In the genomic region with DNA sequence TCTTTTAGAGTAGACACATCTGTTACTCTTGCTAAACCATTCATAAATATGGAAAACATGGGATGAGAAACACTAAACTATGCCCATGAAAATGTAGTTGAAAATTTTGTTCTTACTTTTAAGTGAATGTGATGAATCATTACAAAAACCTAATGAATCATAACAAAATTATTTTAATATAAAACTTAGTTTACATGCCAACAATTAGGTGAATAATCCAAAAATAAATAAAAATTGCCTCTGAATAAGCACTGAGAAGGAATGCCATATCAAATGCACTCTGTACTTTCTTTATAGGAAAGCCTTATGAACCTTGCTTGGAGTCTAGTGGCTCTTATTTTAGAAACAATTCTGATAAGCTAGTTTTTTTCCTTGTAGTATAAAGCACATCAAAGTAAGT, we compare ENCODE assay signal across 28 cellular contexts.
DNase-seq lines count a peak whose midpoint lies in the region; FAIRE-seq and TF ChIP-seq lines count a peak whose summit lies in the region.
"Had no signal": no experiment of that assay in that cellular context is flagged by ENCODE, and none has a peak within 500 bp of the region (broad histone marks: within the 10 kb centered on the region; RNA-seq: fewer than 3 reads in every experiment).

No MANE protein-coding gene starts in this region.

- intact Hi-C loops in MCF 10A (cut with micrococcal nuclease), result no loop called here
- intact Hi-C loops in breast epithelium (cut with DNase I; ENCODE audit: low total_unique reads), result no loop called here

- TF ChIP-seq POLR2A in breast epithelium (IDR thresholded peaks at IDR 0.05), result no peak

- BruUV-seq in MCF 10A (replicated peaks; lab: Mats Ljungman, UMichigan), result no TSS peak

- peak; percentile 11 for DNase-seq in MCF 10A (ENCODE audit: unreplicated experiment)
- DNase-seq in breast epithelium (ENCODE audit: low spot score in 2 of 2), result no peak
- peak; percentile 22 for DNase-seq in HS-5 (ENCODE audit: low read depth)
- peak; percentile 23 for DNase-seq in bronchial epithelial cell (ENCODE audit: low read depth)
- DNase-seq in osteocyte (ENCODE audit: extremely low spot score, unreplicated experiment), result no peak
- no peak for DNase-seq in immature natural killer cell
- DNase-seq in NOMO-1 (lab: John Stamatoyannopoulos, UW; ENCODE audit: unreplicated experiment in 2 of 2), result no peak
- DNase-seq in NK-92 treated with Interleukin-12 subunit alpha and Interleukin-12 subunit beta, amount 100 ng/mL, for 24 hours (lab: John Stamatoyannopoulos, UW), result no peak
- DNase-seq: activated B cell treated with CpG ODN at 0.5 μM for 24 hours; activated CD4-positive, alpha-beta T cell treated with anti-CD3 and anti-CD28 coated beads, Interleukin-2, amount 50 U/mL, for 4 hours; activated CD8-positive, alpha-beta memory T cell treated with anti-CD3 and anti-CD28 coated beads, Interleukin-2, amount 50 U/mL, for 4 hours; C1 segment of cervical spinal cord; Calu3; KG1; NCI-H1048; NCI-H1930; NCI-H446; right lobe of liver; stimulated activated CD4-positive, alpha-beta T cell treated with anti-CD3 and anti-CD28 coated beads, Interleukin-15, amount 100 ng/mL, for 24 hours; T-helper 9 cell; upper lobe of left lung had no signal

- no peak for TF ChIP-seq CTCF in MCF 10A (IDR thresholded peaks at IDR 0.05; ENCODE audit: unreplicated experiment)
- no peak for TF ChIP-seq CTCF in breast epithelium (IDR thresholded peaks at IDR 0.05)
- no peak for TF ChIP-seq CTCF in bronchial epithelial cell (IDR thresholded peaks at IDR 0.05; ENCODE audit: insufficient read depth, low read length, severe bottlenecking)
- TF ChIP-seq CTCF in osteocyte (IDR thresholded peaks at IDR 0.05), result no peak

- H3K27ac Mint-ChIP-seq in MCF 10A (ENCODE audit: low read depth, unreplicated experiment), result no peak overlapping the region
- H3K27ac Mint-ChIP-seq in osteocyte (ENCODE audit: unreplicated experiment), result peak overlapping the region; percentile 18
- H3K27ac Mint-ChIP-seq in immature natural killer cell, result no peak overlapping the region
- H3K27ac Mint-ChIP-seq: activated B cell treated with CpG ODN at 0.5 μM for 24 hours; activated naive CD8-positive, alpha-beta T cell; activated T-helper 2 cell treated with anti-CD3 and anti-CD28 coated beads, Interferon-gamma antibody, Interleukin-2, Interleukin-4, amounts not matched to agents 10 μg/mL and 5 μg/mL and 100 μg/mL, durations not matched to agents 14 hours and 24 hours and 36 hours had no signal

- no peak overlapping the region for H3K4me3 Mint-ChIP-seq in MCF 10A (ENCODE audit: unreplicated experiment)
- H3K4me3 Mint-ChIP-seq in osteocyte (ENCODE audit: unreplicated experiment), result no peak overlapping the region
- no peak overlapping the region for H3K4me3 Mint-ChIP-seq in immature natural killer cell
- H3K4me3 Mint-ChIP-seq: activated B cell treated with CpG ODN at 0.5 μM for 24 hours; activated naive CD8-positive, alpha-beta T cell; natural killer cell treated with Interleukin-12 subunit alpha and Interleukin-12 subunit beta and Interleukin-15 and Interleukin-18, amount 100 ng/mL, for 72 hours had no signal

- POLR2A ChIA-PET in MCF 10A (lab: Yijun Ruan, JAX), result interaction anchor here (0.6 to 1.3 kb wide), 3 partner anchors 21 to 502 kb away, joined by 3 read pairs; no protein-coding TSS in a partner anchor

- no peaks in the 10 kb centered on the region for H3K9me3 ChIP-seq in breast epithelium
- H3K9me3 ChIP-seq: right lobe of liver, upper lobe of left lung had no signal

- H3K27me3 Mint-ChIP-seq in MCF 10A (ENCODE audit: insufficient read depth, unreplicated experiment) (no peaks in the 10 kb centered on the region), osteocyte (ENCODE audit: unreplicated experiment) (no peaks in the 10 kb centered on the region), immature natural killer cell (ENCODE audit: low read depth in 3 of 3) (peaks cover 0 to 4% (median 0%) of the 10 kb centered on the region in 3 donors)
- H3K27me3 Mint-ChIP-seq: activated B cell treated with CpG ODN at 0.5 μM for 24 hours; activated naive CD8-positive, alpha-beta T cell; natural killer cell treated with Interleukin-12 subunit alpha and Interleukin-12 subunit beta and Interleukin-15 and Interleukin-18, amount 100 ng/mL, for 72 hours had no signal

- no peaks in the 10 kb centered on the region for H3K9me3 Mint-ChIP-seq in MCF 10A (ENCODE audit: unreplicated experiment)
- H3K9me3 Mint-ChIP-seq in osteocyte (ENCODE audit: unreplicated experiment), result peaks cover 5% of the 10 kb centered on the region
- no peaks in the 10 kb centered on the region for H3K9me3 Mint-ChIP-seq in immature natural killer cell
- H3K9me3 Mint-ChIP-seq: activated B cell treated with CpG ODN at 0.5 μM for 24 hours; activated T-helper 2 cell treated with anti-CD3 and anti-CD28 coated beads, Interferon-gamma antibody, Interleukin-2, Interleukin-4, amounts not matched to agents 10 μg/mL and 5 μg/mL and 100 μg/mL, durations not matched to agents 14 hours and 24 hours and 36 hours; natural killer cell treated with Interleukin-12 subunit alpha and Interleukin-12 subunit beta and Interleukin-15 and Interleukin-18, amount 100 ng/mL, for 72 hours had no signal

- no peaks in the 10 kb centered on the region for H3K4me1 ChIP-seq in breast epithelium
- H3K4me1 ChIP-seq: parathyroid adenoma, right lobe of liver, upper lobe of left lung had no signal

- FAIRE-seq in bronchial epithelial cell (lab: Jason Lieb, UNC), result no peak
- FAIRE-seq: H1 had no signal

- H3K27me3 ChIP-seq in breast epithelium, result no peaks in the 10 kb centered on the region
- no peaks in the 10 kb centered on the region for H3K27me3 ChIP-seq in bronchial epithelial cell (ENCODE audit: control insufficient read depth, insufficient read depth, low read length)
- H3K27me3 ChIP-seq: right lobe of liver, upper lobe of left lung had no signal

- peaks cover 16% of the 10 kb centered on the region for H3K4me1 Mint-ChIP-seq in MCF 10A (ENCODE audit: insufficient read depth, unreplicated experiment)
- peaks cover 33% of the 10 kb centered on the region for H3K4me1 Mint-ChIP-seq in osteocyte (ENCODE audit: unreplicated experiment)
- peaks cover 7 to 13% of the 10 kb centered on the region in 2 donors for H3K4me1 Mint-ChIP-seq in immature natural killer cell
- H3K4me1 Mint-ChIP-seq: activated B cell treated with CpG ODN at 0.5 μM for 24 hours had no signal

- no peak overlapping the region for H3K4me3 ChIP-seq in breast epithelium
- no peak overlapping the region for H3K4me3 ChIP-seq in bronchial epithelial cell (ENCODE audit: low read depth, low read length)
- H3K4me3 ChIP-seq: coronary artery, right lobe of liver, upper lobe of left lung had no signal

- CTCF ChIA-PET in MCF 10A (lab: Yijun Ruan, JAX), result no interaction called here

- no peaks in the 10 kb centered on the region for H3K36me3 Mint-ChIP-seq in MCF 10A (ENCODE audit: insufficient read depth, unreplicated experiment)
- H3K36me3 Mint-ChIP-seq in osteocyte (ENCODE audit: unreplicated experiment), result peaks cover 3% of the 10 kb centered on the region
- H3K36me3 Mint-ChIP-seq in immature natural killer cell, result peaks cover 0 to 7% (median 3%) of the 10 kb centered on the region in 3 donors
- H3K36me3 Mint-ChIP-seq: natural killer cell treated with Interleukin-12 subunit alpha and Interleukin-12 subunit beta and Interleukin-15 and Interleukin-18, amount 100 ng/mL, for 72 hours had no signal

- H3K36me3 ChIP-seq in breast epithelium (no peaks in the 10 kb centered on the region), bronchial epithelial cell (ENCODE audit: control insufficient read depth, insufficient read depth, low read length) (no peaks in the 10 kb centered on the region)
- H3K36me3 ChIP-seq: right lobe of liver, upper lobe of left lung had no signal

- H3K27ac ChIP-seq in breast epithelium, result no peak overlapping the region
- H3K27ac ChIP-seq: 22Rv1, coronary artery, parathyroid adenoma, right lobe of liver, upper lobe of left lung had no signal

Comparison
In these comparisons a context has a peak if more than half of its experiments do, and no peak if none do; other contexts are left out.
1. DNase-seq: peak in MCF 10A (single experiment), HS-5 (single experiment) and bronchial epithelial cell (single experiment); none in breast epithelium (0 of 2), osteocyte (single experiment), immature natural killer cell (0 of 3), NOMO-1 (0 of 2) and NK-92 treated with Interleukin-12 subunit alpha and Interleukin-12 subunit beta, amount 100 ng/mL, for 24 hours (single experiment).